ENCODE assay signal across 8 cellular contexts in the genomic region with DNA sequence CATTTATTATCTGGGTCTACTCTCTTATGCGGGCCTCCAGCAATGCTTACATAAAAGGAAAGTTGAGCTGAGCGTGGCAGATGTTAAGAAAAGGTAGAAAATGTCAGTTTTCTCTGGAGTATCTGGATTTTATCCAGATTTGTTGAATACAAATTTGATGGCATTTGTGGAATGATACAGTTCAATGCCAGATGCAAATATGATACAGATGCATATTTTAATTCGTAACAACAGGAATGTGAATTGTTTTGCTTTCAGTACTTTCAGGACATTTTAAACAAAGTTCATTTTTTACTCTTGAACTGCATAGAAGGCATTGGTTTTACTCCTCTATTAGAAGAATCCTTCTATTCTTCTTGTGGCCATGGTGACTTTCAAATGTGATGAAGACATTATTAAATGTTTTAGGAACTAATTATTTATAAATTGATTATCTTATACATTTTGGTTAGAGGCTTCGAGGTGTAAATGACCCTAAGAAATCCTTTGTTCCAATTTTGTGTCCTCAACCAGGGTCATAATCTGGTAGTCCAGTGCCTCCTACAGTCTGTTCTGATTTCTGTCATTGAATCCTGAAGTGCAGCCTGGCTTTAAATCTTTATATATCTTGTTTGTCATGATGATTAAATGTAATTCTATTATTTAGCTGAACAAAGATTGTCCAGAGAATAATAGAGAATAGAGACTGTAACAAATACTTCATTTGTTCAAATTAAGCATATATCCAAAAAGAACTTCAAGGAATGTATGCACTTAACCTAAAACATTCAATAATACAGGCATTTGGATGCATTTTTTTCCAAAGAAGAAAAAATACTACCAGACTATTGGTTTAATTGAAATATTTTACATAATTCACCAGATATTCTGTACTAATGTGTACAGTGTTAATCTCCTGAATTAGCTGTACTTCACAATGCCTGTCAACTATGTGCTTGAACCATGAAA.
DNase-seq lines count a peak whose midpoint lies in the region; ATAC-seq and TF ChIP-seq lines count a peak whose summit lies in the region.

No MANE protein-coding gene starts in this region.

- H3K27ac ChIP-seq in brain microvascular endothelial cell (no peak overlapping the region), liver (ENCODE audit: low read depth in 1 of 2, low read length in 2 of 2) (no peak overlapping the region)

- no peaks in the 10 kb centered on the region for H3K9me3 ChIP-seq in liver (ENCODE audit: control insufficient read depth in 4 of 4, low read length in 3 of 4)

- POLR2A ChIA-PET in GM10248 (lab: Yijun Ruan, JAX): no interaction called here

- CTCF ChIA-PET in GM10248 (lab: Yijun Ruan, JAX): interaction anchor here (0.9 to 6.1 kb wide), 15 partner anchors 8 to 589 kb away, joined by 3 to 45 read pairs (median 5); a partner anchor contains a TSS

- H3K4me3 Mint-ChIP-seq in activated T-helper 17 cell treated with anti-CD3 and anti-CD28 coated beads, Interleukin-2, amount 50 U/mL, for 72 hours: no peak overlapping the region

- WGBS in liver: 47% methylated on average over 4 of the region's 4 CpGs

- no peak for ATAC-seq in activated T-helper 17 cell treated with anti-CD3 and anti-CD28 coated beads, Interleukin-2, amount 50 U/mL, for 72 hours (replicated peaks)
- ATAC-seq in GM18519 (IDR thresholded peaks at IDR 0.05; ENCODE audit: low FRiP score, unreplicated experiment): no peak

- H3K9me3 Mint-ChIP-seq in activated T-helper 17 cell treated with anti-CD3 and anti-CD28 coated beads, Interleukin-2, amount 50 U/mL, for 72 hours: no peaks in the 10 kb centered on the region

- no peaks in the 10 kb centered on the region for H3K27me3 ChIP-seq in brain microvascular endothelial cell (replicated peaks)
- H3K27me3 ChIP-seq in liver (ENCODE audit: control insufficient read depth in 4 of 4, insufficient read depth in 4 of 4, low read length in 3 of 4): no peaks in the 10 kb centered on the region

- H3K4me3 ChIP-seq in brain microvascular endothelial cell (ENCODE audit: low read depth, low read length) (no peak overlapping the region), liver (ENCODE audit: low read depth in 1 of 3, low read length in 3 of 3) (no peak overlapping the region)

- peaks cover 21% of the 10 kb centered on the region for H3K27me3 Mint-ChIP-seq in activated T-helper 17 cell treated with anti-CD3 and anti-CD28 coated beads, Interleukin-2, amount 50 U/mL, for 72 hours

- no peaks in the 10 kb centered on the region for H3K4me1 Mint-ChIP-seq in activated T-helper 17 cell treated with anti-CD3 and anti-CD28 coated beads, Interleukin-2, amount 50 U/mL, for 72 hours

- no peak overlapping the region for H3K9ac ChIP-seq in liver (ENCODE audit: low read depth in 1 of 2, low read length in 2 of 2)

- TF ChIP-seq CTCF in GM10248 (IDR thresholded peaks at IDR 0.05; ENCODE audit: control extremely low read depth, extremely low read depth, low read depth, missing control alignments) (peak; percentile 59), brain microvascular endothelial cell (IDR thresholded peaks at IDR 0.05; ENCODE audit: low read depth, low read length, missing control alignments) (peak; percentile 70), liver (IDR thresholded peaks at IDR 0.05; ENCODE audit: low read depth, low read length, missing input control) (peak; percentile 56)

- peak; percentile 27 for DNase-seq in GM10248 (ENCODE audit: extremely low spot score)
- DNase-seq in HuH-7 (ENCODE audit: low spot score): peak; percentile 50
- peak; percentile 23 for DNase-seq in brain microvascular endothelial cell
- DNase-seq in SHP77 (lab: John Stamatoyannopoulos, UW): no peak
- no peak for DNase-seq in activated CD4-positive, alpha-beta T cell treated with anti-CD3 and anti-CD28 coated beads, Interleukin-2, amount 50 U/mL, for 4 hours

- H3K4me1 ChIP-seq in liver (ENCODE audit: control insufficient read depth in 4 of 4, insufficient read depth in 4 of 4, low read length in 3 of 4): no peaks in the 10 kb centered on the region

- no peak overlapping the region for H3K27ac Mint-ChIP-seq in activated T-helper 17 cell treated with anti-CD3 and anti-CD28 coated beads, Interleukin-2, amount 50 U/mL, for 72 hours

- peak; percentile 79 to 84 for TF ChIP-seq RAD21 in liver (IDR thresholded peaks at IDR 0.05)

- H3K36me3 ChIP-seq in brain microvascular endothelial cell (replicated peaks) (peaks cover 15% of the 10 kb centered on the region), liver (ENCODE audit: control insufficient read depth in 4 of 4, insufficient read depth in 3 of 4, low read depth in 1 of 4, low read length in 3 of 4) (peaks cover 0 to 3% (median 0%) of the 10 kb centered on the region in 4 donors)

- in situ Hi-C loops in brain microvascular endothelial cell (cut with HindIII; ENCODE audit: low pct_ligation_motif_present, low sequenced_read_pairs): loop anchor here (25.0 kb wide), 1 partner anchor 440 kb away; a partner anchor contains a TSS

- no peaks in the 10 kb centered on the region for H3K36me3 Mint-ChIP-seq in activated T-helper 17 cell treated with anti-CD3 and anti-CD28 coated beads, Interleukin-2, amount 50 U/mL, for 72 hours (ENCODE audit: low read depth)

TF ChIP-seq in liver, 16 proteins besides CTCF, POLR2A, EP300 and RAD21:
- TF ChIP-seq RXRA (IDR thresholded peaks at IDR 0.05): peak; percentile 16 to 39
- TF ChIP-seq, protein P1, sequence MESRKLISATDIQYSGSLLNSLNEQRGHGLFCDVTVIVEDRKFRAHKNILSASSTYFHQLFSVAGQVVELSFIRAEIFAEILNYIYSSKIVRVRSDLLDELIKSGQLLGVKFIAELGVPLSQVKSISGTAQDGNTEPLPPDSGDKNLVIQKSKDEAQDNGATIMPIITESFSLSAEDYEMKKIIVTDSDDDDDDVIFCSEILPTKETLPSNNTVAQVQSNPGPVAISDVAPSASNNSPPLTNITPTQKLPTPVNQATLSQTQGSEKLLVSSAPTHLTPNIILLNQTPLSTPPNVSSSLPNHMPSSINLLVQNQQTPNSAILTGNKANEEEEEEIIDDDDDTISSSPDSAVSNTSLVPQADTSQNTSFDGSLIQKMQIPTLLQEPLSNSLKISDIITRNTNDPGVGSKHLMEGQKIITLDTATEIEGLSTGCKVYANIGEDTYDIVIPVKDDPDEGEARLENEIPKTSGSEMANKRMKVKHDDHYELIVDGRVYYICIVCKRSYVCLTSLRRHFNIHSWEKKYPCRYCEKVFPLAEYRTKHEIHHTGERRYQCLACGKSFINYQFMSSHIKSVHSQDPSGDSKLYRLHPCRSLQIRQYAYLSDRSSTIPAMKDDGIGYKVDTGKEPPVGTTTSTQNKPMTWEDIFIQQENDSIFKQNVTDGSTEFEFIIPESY (IDR thresholded peaks at IDR 0.05): no peak

Comparison
In these comparisons a context has a peak if more than half of its experiments do, and no peak if none do; other contexts are left out.
1. DNase-seq: peak in GM10248 (single experiment), HuH-7 (single experiment) and brain microvascular endothelial cell (single experiment); none in SHP77 (0 of 2) and activated CD4-positive, alpha-beta T cell treated with anti-CD3 and anti-CD28 coated beads, Interleukin-2, amount 50 U/mL, for 4 hours (0 of 2).
2. Peak in every context shown above with its lines, with median percentiles within 50 percentile points of each other: CTCF ChIP-seq.